1 cellular context compared by ENCODE assay signal in genomic region chr3:100264242-100264641, GRCh38.
TF ChIP-seq lines count a peak whose summit lies in the region.

No MANE protein-coding gene starts in this region.

TF ChIP-seq in HEK293, 187 proteins besides CTCF, POLR2A, EP300 and RAD21 (continued from another document):
- TF ChIP-seq, protein P1, sequence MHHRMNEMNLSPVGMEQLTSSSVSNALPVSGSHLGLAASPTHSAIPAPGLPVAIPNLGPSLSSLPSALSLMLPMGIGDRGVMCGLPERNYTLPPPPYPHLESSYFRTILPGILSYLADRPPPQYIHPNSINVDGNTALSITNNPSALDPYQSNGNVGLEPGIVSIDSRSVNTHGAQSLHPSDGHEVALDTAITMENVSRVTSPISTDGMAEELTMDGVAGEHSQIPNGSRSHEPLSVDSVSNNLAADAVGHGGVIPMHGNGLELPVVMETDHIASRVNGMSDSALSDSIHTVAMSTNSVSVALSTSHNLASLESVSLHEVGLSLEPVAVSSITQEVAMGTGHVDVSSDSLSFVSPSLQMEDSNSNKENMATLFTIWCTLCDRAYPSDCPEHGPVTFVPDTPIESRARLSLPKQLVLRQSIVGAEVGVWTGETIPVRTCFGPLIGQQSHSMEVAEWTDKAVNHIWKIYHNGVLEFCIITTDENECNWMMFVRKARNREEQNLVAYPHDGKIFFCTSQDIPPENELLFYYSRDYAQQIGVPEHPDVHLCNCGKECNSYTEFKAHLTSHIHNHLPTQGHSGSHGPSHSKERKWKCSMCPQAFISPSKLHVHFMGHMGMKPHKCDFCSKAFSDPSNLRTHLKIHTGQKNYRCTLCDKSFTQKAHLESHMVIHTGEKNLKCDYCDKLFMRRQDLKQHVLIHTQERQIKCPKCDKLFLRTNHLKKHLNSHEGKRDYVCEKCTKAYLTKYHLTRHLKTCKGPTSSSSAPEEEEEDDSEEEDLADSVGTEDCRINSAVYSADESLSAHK (tag by site-specific recombination; IDR thresholded peaks at IDR 0.05): no peak
- no peak for TF ChIP-seq ZNF610 (tag by site-specific recombination; IDR thresholded peaks at IDR 0.05; ENCODE audit: borderline replicate concordance)
- no peak for TF ChIP-seq ZNF335 (tag by site-specific recombination; conservative IDR thresholded peaks at IDR 0.05)
- TF ChIP-seq, protein P2, sequence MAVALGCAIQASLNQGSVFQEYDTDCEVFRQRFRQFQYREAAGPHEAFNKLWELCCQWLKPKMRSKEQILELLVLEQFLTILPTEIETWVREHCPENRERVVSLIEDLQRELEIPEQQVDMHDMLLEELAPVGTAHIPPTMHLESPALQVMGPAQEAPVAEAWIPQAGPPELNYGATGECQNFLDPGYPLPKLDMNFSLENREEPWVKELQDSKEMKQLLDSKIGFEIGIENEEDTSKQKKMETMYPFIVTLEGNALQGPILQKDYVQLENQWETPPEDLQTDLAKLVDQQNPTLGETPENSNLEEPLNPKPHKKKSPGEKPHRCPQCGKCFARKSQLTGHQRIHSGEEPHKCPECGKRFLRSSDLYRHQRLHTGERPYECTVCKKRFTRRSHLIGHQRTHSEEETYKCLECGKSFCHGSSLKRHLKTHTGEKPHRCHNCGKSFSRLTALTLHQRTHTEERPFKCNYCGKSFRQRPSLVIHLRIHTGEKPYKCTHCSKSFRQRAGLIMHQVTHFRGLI (tag by site-specific recombination; IDR thresholded peaks at IDR 0.05): no peak
- TF ChIP-seq, protein P3, sequence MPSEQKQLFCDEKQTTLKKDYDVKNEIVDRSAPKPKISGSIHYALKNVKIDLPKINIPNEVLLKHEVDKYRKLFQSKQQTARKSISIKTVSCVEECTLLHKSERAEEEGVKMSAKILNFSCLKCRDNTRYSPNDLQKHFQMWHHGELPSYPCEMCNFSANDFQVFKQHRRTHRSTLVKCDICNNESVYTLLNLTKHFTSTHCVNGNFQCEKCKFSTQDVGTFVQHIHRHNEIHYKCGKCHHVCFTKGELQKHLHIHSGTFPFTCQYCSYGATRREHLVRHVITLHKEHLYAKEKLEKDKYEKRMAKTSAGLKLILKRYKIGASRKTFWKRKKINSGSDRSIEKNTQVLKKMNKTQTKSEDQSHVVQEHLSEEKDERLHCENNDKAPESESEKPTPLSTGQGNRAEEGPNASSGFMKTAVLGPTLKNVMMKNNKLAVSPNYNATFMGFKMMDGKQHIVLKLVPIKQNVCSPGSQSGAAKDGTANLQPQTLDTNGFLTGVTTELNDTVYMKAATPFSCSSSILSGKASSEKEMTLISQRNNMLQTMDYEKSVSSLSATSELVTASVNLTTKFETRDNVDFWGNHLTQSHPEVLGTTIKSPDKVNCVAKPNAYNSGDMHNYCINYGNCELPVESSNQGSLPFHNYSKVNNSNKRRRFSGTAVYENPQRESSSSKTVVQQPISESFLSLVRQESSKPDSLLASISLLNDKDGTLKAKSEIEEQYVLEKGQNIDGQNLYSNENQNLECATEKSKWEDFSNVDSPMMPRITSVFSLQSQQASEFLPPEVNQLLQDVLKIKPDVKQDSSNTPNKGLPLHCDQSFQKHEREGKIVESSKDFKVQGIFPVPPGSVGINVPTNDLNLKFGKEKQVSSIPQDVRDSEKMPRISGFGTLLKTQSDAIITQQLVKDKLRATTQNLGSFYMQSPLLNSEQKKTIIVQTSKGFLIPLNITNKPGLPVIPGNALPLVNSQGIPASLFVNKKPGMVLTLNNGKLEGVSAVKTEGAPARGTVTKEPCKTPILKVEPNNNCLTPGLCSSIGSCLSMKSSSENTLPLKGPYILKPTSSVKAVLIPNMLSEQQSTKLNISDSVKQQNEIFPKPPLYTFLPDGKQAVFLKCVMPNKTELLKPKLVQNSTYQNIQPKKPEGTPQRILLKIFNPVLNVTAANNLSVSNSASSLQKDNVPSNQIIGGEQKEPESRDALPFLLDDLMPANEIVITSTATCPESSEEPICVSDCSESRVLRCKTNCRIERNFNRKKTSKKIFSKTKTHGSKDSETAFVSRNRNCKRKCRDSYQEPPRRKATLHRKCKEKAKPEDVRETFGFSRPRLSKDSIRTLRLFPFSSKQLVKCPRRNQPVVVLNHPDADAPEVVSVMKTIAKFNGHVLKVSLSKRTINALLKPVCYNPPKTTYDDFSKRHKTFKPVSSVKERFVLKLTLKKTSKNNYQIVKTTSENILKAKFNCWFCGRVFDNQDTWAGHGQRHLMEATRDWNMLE (tag by site-specific recombination; conservative IDR thresholded peaks at IDR 0.05; ENCODE audit: low read depth): no peak
- TF ChIP-seq SCRT2 (tag by site-specific recombination; IDR thresholded peaks at IDR 0.05): 0 out of 2 replicates have a peak, but pooled peaks have one; percentile 30
- no peak for TF ChIP-seq ZNF514 (tag by site-specific recombination; IDR thresholded peaks at IDR 0.05)
- TF ChIP-seq, protein P4, sequence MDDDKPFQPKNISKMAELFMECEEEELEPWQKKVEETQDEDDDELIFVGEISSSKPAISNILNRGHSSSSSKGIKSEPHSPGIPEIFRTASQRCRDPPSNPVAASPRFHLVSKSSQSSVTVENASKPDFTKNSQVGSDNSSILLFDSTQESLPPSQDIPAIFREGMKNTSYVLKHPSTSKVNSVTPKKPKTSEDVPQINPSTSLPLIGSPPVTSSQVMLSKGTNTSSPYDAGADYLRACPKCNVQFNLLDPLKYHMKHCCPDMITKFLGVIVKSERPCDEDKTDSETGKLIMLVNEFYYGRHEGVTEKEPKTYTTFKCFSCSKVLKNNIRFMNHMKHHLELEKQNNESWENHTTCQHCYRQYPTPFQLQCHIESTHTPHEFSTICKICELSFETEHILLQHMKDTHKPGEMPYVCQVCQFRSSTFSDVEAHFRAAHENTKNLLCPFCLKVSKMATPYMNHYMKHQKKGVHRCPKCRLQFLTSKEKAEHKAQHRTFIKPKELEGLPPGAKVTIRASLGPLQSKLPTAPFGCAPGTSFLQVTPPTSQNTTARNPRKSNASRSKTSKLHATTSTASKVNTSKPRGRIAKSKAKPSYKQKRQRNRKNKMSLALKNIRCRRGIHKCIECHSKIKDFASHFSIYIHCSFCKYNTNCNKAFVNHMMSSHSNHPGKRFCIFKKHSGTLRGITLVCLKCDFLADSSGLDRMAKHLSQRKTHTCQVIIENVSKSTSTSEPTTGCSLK (tag by site-specific recombination; IDR thresholded peaks at IDR 0.05): no peak
- no peak for TF ChIP-seq ZNF26 (tag by site-specific recombination; IDR thresholded peaks at IDR 0.05)
- TF ChIP-seq ZNF621 (tag by site-specific recombination; IDR thresholded peaks at IDR 0.05): no peak
- no peak for TF ChIP-seq ZNF791 (tag by site-specific recombination; IDR thresholded peaks at IDR 0.05)
- no peak for TF ChIP-seq ZNF645 (tag by site-specific recombination; IDR thresholded peaks at IDR 0.05)
- no peak for TF ChIP-seq ZNF19 (tag by site-specific recombination; IDR thresholded peaks at IDR 0.05; ENCODE audit: low read depth)
- TF ChIP-seq ZBTB21 (tag by site-specific recombination; IDR thresholded peaks at IDR 0.05): no peak
- no peak for TF ChIP-seq ZBTB48 (tag by site-specific recombination; IDR thresholded peaks at IDR 0.05)
- no peak for TF ChIP-seq ZNF529 (tag by site-specific recombination; IDR thresholded peaks at IDR 0.05; ENCODE audit: insufficient replicate concordance)
- no peak for TF ChIP-seq GLIS2 (tag by site-specific recombination; IDR thresholded peaks at IDR 0.05)
- no peak for TF ChIP-seq ZNF571 (tag by site-specific recombination; IDR thresholded peaks at IDR 0.05)
- TF ChIP-seq, protein P5, sequence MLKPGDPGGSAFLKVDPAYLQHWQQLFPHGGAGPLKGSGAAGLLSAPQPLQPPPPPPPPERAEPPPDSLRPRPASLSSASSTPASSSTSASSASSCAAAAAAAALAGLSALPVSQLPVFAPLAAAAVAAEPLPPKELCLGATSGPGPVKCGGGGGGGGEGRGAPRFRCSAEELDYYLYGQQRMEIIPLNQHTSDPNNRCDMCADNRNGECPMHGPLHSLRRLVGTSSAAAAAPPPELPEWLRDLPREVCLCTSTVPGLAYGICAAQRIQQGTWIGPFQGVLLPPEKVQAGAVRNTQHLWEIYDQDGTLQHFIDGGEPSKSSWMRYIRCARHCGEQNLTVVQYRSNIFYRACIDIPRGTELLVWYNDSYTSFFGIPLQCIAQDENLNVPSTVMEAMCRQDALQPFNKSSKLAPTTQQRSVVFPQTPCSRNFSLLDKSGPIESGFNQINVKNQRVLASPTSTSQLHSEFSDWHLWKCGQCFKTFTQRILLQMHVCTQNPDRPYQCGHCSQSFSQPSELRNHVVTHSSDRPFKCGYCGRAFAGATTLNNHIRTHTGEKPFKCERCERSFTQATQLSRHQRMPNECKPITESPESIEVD (tag by site-specific recombination; IDR thresholded peaks at IDR 0.05): peak; percentile 7; the same call in 1 of the 2 replicates
- TF ChIP-seq KLF8 (tag by site-specific recombination; IDR thresholded peaks at IDR 0.05): no peak
- no peak for TF ChIP-seq ZNF629 (tag by site-specific recombination; IDR thresholded peaks at IDR 0.05)
